ENCODE assay signal across 2 cellular contexts in the genomic region with DNA sequence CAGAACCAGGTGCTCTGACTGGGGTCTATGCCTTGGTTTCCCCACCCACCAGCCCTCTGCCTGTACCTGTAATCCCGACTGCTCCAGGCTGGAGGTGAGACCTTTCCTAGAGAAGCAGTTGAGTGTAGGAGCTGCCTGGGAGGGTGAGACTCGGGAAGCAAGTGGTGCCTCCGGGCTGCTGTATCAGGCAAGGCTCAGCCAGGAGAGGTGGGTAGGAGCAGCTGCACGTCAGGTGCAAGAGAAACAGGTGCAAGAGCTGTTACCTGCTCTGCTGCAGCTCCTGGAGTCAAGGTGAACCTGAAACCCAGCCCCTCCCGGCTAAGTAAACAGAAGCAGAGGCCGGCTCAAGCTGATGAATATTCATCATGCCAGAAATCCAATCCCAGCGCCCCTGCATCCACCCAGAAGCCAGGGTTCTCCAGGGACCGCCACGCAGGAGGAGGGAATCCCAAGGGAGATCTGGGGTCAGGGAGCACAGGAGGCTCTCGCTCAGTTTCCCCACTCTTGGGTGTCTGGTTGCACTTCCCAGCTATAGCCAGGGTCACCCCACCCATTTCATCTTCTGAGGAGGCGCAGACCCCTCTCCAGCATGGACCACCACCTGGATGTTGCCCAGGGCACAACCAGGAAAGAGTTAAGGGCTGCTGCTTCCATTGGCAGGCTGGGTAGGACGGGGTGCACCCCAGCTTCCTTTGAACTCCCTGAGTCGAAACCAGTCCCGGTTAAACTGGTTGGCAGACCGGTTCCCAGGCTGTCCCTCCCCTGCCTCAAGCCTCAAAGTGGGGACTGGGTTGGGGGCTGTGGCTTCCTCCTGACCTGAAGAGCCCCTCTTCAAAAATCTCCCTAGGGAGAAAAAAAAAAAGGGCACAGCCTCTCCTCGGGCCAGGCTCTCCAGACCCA.
TF ChIP-seq lines count a peak whose summit lies in the region.

TSS of gene PRR15L (minus strand) at position 293 of the 900 bp plus-strand sequence. CDS start 4,649 bp downstream, outside the sequence.

TF ChIP-seq in SK-N-SH, 30 proteins besides CTCF, POLR2A, EP300 and RAD21 (continued from another document):
- no peak for TF ChIP-seq ZBTB33 (IDR thresholded peaks at IDR 0.05; ENCODE audit: borderline replicate concordance, low read depth)
- TF ChIP-seq TAF1 (IDR thresholded peaks at IDR 0.05; ENCODE audit: borderline replicate concordance, low read depth, low read length), result no peak
- TF ChIP-seq, protein P1, sequence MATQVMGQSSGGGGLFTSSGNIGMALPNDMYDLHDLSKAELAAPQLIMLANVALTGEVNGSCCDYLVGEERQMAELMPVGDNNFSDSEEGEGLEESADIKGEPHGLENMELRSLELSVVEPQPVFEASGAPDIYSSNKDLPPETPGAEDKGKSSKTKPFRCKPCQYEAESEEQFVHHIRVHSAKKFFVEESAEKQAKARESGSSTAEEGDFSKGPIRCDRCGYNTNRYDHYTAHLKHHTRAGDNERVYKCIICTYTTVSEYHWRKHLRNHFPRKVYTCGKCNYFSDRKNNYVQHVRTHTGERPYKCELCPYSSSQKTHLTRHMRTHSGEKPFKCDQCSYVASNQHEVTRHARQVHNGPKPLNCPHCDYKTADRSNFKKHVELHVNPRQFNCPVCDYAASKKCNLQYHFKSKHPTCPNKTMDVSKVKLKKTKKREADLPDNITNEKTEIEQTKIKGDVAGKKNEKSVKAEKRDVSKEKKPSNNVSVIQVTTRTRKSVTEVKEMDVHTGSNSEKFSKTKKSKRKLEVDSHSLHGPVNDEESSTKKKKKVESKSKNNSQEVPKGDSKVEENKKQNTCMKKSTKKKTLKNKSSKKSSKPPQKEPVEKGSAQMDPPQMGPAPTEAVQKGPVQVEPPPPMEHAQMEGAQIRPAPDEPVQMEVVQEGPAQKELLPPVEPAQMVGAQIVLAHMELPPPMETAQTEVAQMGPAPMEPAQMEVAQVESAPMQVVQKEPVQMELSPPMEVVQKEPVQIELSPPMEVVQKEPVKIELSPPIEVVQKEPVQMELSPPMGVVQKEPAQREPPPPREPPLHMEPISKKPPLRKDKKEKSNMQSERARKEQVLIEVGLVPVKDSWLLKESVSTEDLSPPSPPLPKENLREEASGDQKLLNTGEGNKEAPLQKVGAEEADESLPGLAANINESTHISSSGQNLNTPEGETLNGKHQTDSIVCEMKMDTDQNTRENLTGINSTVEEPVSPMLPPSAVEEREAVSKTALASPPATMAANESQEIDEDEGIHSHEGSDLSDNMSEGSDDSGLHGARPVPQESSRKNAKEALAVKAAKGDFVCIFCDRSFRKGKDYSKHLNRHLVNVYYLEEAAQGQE (IDR thresholded peaks at IDR 0.05; ENCODE audit: low read depth, low read length), result no peak
- TF ChIP-seq, protein P2, sequence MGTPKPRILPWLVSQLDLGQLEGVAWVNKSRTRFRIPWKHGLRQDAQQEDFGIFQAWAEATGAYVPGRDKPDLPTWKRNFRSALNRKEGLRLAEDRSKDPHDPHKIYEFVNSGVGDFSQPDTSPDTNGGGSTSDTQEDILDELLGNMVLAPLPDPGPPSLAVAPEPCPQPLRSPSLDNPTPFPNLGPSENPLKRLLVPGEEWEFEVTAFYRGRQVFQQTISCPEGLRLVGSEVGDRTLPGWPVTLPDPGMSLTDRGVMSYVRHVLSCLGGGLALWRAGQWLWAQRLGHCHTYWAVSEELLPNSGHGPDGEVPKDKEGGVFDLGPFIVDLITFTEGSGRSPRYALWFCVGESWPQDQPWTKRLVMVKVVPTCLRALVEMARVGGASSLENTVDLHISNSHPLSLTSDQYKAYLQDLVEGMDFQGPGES (IDR thresholded peaks at IDR 0.05; ENCODE audit: low read depth, low read length), result no peak
- TF ChIP-seq NFIC (IDR thresholded peaks at IDR 0.05; ENCODE audit: borderline replicate concordance), result no peak
- TF ChIP-seq, protein P3, sequence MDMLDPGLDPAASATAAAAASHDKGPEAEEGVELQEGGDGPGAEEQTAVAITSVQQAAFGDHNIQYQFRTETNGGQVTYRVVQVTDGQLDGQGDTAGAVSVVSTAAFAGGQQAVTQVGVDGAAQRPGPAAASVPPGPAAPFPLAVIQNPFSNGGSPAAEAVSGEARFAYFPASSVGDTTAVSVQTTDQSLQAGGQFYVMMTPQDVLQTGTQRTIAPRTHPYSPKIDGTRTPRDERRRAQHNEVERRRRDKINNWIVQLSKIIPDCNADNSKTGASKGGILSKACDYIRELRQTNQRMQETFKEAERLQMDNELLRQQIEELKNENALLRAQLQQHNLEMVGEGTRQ (IDR thresholded peaks at IDR 0.05; ENCODE audit: borderline replicate concordance, low read depth, low read length), result no peak
- TF ChIP-seq MAX (IDR thresholded peaks at IDR 0.05; ENCODE audit: low read depth), result no peak
- no peak for TF ChIP-seq MXI1 (IDR thresholded peaks at IDR 0.05; ENCODE audit: low read depth, low read length)
- TF ChIP-seq TEAD4 (IDR thresholded peaks at IDR 0.05; ENCODE audit: borderline replicate concordance, insufficient read depth), result no peak
- no peak for TF ChIP-seq SMC3 (IDR thresholded peaks at IDR 0.05; ENCODE audit: low read depth, low read length)
- TF ChIP-seq GABPA (IDR thresholded peaks at IDR 0.05; ENCODE audit: low read depth), result no peak
- TF ChIP-seq YY1 (IDR thresholded peaks at IDR 0.05; ENCODE audit: low read depth), result no peak

TF ChIP-seq in SK-N-SH treated with all-trans-retinoic acid at 6 μM for 48 hours, 23 proteins besides CTCF, POLR2A, EP300 and RAD21 (continued from another document):
- TF ChIP-seq CSRNP3 (CRISPR knock-in tag; IDR thresholded peaks at IDR 0.05) (no peak), ZNF70 (CRISPR knock-in tag; IDR thresholded peaks at IDR 0.05) (no peak), CREB5 (CRISPR knock-in tag; IDR thresholded peaks at IDR 0.05; ENCODE audit: low read depth) (no peak), ZNF8 (CRISPR knock-in tag; IDR thresholded peaks at IDR 0.05) (no peak)
- TF ChIP-seq, protein P4, sequence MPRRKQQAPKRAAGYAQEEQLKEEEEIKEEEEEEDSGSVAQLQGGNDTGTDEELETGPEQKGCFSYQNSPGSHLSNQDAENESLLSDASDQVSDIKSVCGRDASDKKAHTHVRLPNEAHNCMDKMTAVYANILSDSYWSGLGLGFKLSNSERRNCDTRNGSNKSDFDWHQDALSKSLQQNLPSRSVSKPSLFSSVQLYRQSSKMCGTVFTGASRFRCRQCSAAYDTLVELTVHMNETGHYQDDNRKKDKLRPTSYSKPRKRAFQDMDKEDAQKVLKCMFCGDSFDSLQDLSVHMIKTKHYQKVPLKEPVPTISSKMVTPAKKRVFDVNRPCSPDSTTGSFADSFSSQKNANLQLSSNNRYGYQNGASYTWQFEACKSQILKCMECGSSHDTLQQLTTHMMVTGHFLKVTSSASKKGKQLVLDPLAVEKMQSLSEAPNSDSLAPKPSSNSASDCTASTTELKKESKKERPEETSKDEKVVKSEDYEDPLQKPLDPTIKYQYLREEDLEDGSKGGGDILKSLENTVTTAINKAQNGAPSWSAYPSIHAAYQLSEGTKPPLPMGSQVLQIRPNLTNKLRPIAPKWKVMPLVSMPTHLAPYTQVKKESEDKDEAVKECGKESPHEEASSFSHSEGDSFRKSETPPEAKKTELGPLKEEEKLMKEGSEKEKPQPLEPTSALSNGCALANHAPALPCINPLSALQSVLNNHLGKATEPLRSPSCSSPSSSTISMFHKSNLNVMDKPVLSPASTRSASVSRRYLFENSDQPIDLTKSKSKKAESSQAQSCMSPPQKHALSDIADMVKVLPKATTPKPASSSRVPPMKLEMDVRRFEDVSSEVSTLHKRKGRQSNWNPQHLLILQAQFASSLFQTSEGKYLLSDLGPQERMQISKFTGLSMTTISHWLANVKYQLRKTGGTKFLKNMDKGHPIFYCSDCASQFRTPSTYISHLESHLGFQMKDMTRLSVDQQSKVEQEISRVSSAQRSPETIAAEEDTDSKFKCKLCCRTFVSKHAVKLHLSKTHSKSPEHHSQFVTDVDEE (CRISPR knock-in tag; IDR thresholded peaks at IDR 0.05), result no peak
